Comparison of ENCODE assay signal across 28 cellular contexts in genomic region chr3:124635169-124635539, GRCh38.
DNase-seq lines count a peak whose midpoint lies in the region; ATAC-seq, FAIRE-seq and TF ChIP-seq lines count a peak whose summit lies in the region.
"Had no signal": no experiment of that assay in that cellular context is flagged by ENCODE, and none has a peak within 500 bp of the region (broad histone marks: within the 10 kb centered on the region; RNA-seq: fewer than 3 reads in every experiment).

No MANE protein-coding gene starts in this region.

- peaks cover 2% of the 10 kb centered on the region for H3K27me3 Mint-ChIP-seq in memory B cell
- H3K27me3 Mint-ChIP-seq: activated CD4-positive, alpha-beta memory T cell treated with anti-CD3 and anti-CD28 coated beads for 36 hours had no signal

- DNase-seq in GM19239 (ENCODE audit: insufficient read length, low spot score) (no peak), body of pancreas (peak in 2 of 4 donors; percentile 26 to 40), memory B cell (ENCODE audit: low spot score in 2 of 2) (no peak), transverse colon (no peak), HEK293T (ENCODE audit: extremely low spot score) (no peak)
- DNase-seq: activated CD4-positive, alpha-beta memory T cell treated with anti-CD3 and anti-CD28 coated beads for 36 hours; activated naive CD4-positive, alpha-beta T cell treated with anti-CD3 and anti-CD28 coated beads, Interleukin-2, amount 50 U/mL, for 16 hours; brain microvascular endothelial cell; gastrocnemius medialis; H7; IMR-90; mammary epithelial cell; NCI-H1436 treated with DMSO at 0.1 percent for 48 hours; NCI-H2081 treated with DMSO at 0.1 percent for 48 hours; NCI-H226; ovary; SHP77; stimulated activated naive CD8-positive, alpha-beta T cell treated with anti-CD3 and anti-CD28 coated beads, Interleukin-15, amount 100 ng/mL, for 72 hours; T-helper 17 cell; thyroid gland had no signal

- H3K9me3 Mint-ChIP-seq in memory B cell, result no peaks in the 10 kb centered on the region
- H3K9me3 Mint-ChIP-seq: activated CD4-positive, alpha-beta memory T cell treated with anti-CD3 and anti-CD28 coated beads for 36 hours; activated T-helper 17 cell treated with anti-CD3 and anti-CD28 coated beads, Interleukin-2, amount 50 U/mL, for 72 hours; neural crest cell; stimulated activated naive CD8-positive, alpha-beta T cell treated with anti-CD3 and anti-CD28 coated beads, Interleukin-15, amount 100 ng/mL, for 72 hours had no signal

- TF ChIP-seq CTCF in body of pancreas (IDR thresholded peaks at IDR 0.05), result no peak
- no peak for TF ChIP-seq CTCF in transverse colon (IDR thresholded peaks at IDR 0.05)

- peaks cover 29% of the 10 kb centered on the region for H3K4me1 Mint-ChIP-seq in memory B cell

- H3K4me3 ChIP-seq in body of pancreas (no peak overlapping the region), transverse colon (no peak overlapping the region)
- H3K4me3 ChIP-seq: gastrocnemius medialis, ovary, smooth muscle cell, thyroid gland had no signal

- H3K4me1 ChIP-seq in body of pancreas, result peaks cover 51% of the 10 kb centered on the region
- H3K4me1 ChIP-seq in transverse colon, result peaks cover 12 to 64% (median 35%) of the 10 kb centered on the region in 4 donors
- H3K4me1 ChIP-seq: thyroid gland had no signal

- POLR2A ChIA-PET in HEK293T (lab: Yijun Ruan, JAX), result no interaction called here

- peak; percentile 52 for ATAC-seq in body of pancreas
- ATAC-seq in memory B cell (ENCODE audit: low read depth), result no peak
- no peak for ATAC-seq in GM21423 (IDR thresholded peaks at IDR 0.05; ENCODE audit: unreplicated experiment)
- ATAC-seq in GM18520 (IDR thresholded peaks at IDR 0.05; ENCODE audit: unreplicated experiment), result no peak
- ATAC-seq: activated CD4-positive, CD25-positive, alpha-beta regulatory T cell treated with anti-CD3 and anti-CD28 coated beads, Interleukin-2, amount 50 U/mL, for 24 hours; activated T-helper 17 cell treated with anti-CD3 and anti-CD28 coated beads, Interleukin-2, amount 50 U/mL, for 72 hours; gastrocnemius medialis; stimulated activated naive CD8-positive, alpha-beta T cell treated with anti-CD3 and anti-CD28 coated beads, Interleukin-15, amount 100 ng/mL, for 72 hours; T-helper 17 cell had no signal

- FAIRE-seq in GM19239 (lab: Jason Lieb, UNC), result peak; percentile 37
- FAIRE-seq: TTC549 had no signal

- H3K9me3 ChIP-seq in body of pancreas, result no peaks in the 10 kb centered on the region
- H3K9me3 ChIP-seq in transverse colon, result no peaks in the 10 kb centered on the region
- H3K9me3 ChIP-seq: gastrocnemius medialis, ovary, thyroid gland had no signal

- CTCF ChIA-PET in HEK293T (lab: Yijun Ruan, JAX), result no interaction called here

- no peaks in the 10 kb centered on the region for H3K27me3 ChIP-seq in body of pancreas
- no peaks in the 10 kb centered on the region for H3K27me3 ChIP-seq in transverse colon
- H3K27me3 ChIP-seq: brain microvascular endothelial cell, gastrocnemius medialis, ovary, thyroid gland had no signal

- H3K36me3 ChIP-seq in body of pancreas (replicated peaks in 1 of 2; ENCODE audit: insufficient read depth in 1 of 2, low read depth in 2 of 2), result no peaks in the 10 kb centered on the region
- no peaks in the 10 kb centered on the region for H3K36me3 ChIP-seq in transverse colon
- H3K36me3 ChIP-seq: brain microvascular endothelial cell, ovary, thyroid gland had no signal

- intact Hi-C loops in body of pancreas (cut with DNase I) (loop anchor here (10.0 kb wide), 1 partner anchor 50 kb away; no protein-coding TSS in a partner anchor), transverse colon (cut with DNase I; ENCODE audit: low total_unique reads) (no loop called here)

- no peak for TF ChIP-seq EP300 in transverse colon (IDR thresholded peaks at IDR 0.05; ENCODE audit: low read depth)

- H3K4me3 Mint-ChIP-seq in memory B cell, result no peak overlapping the region
- H3K4me3 Mint-ChIP-seq: activated CD4-positive, alpha-beta memory T cell treated with anti-CD3 and anti-CD28 coated beads for 36 hours; activated T-helper 17 cell treated with anti-CD3 and anti-CD28 coated beads, Interleukin-2, amount 50 U/mL, for 72 hours; CD14-positive monocyte; neural crest cell; stimulated activated naive CD8-positive, alpha-beta T cell treated with anti-CD3 and anti-CD28 coated beads, Interleukin-15, amount 100 ng/mL, for 72 hours; T-helper 17 cell had no signal

- peak overlapping the region; percentile 47 to 77 (median 68) for H3K27ac ChIP-seq in body of pancreas
- H3K27ac ChIP-seq in transverse colon, result peak overlapping the region; percentile 85 to 88 (median 86)
- H3K27ac ChIP-seq: brain microvascular endothelial cell, gastrocnemius medialis, ovary, thyroid gland had no signal

- 36 to 46% methylated on average over 1 of the region's 1 CpG for WGBS in body of pancreas, 2 donors
- WGBS in transverse colon (ENCODE audit: low coverage in 1 of 2), 2 donors, result 45 to 67% methylated on average over 1 of the region's 1 CpG

- H3K27ac Mint-ChIP-seq in memory B cell, result peak overlapping the region; percentile 33
- H3K27ac Mint-ChIP-seq: activated CD4-positive, alpha-beta memory T cell treated with anti-CD3 and anti-CD28 coated beads for 36 hours; activated T-helper 17 cell treated with anti-CD3 and anti-CD28 coated beads, Interleukin-2, amount 50 U/mL, for 72 hours; CD14-positive monocyte; T-helper 17 cell had no signal

- no peaks in the 10 kb centered on the region for H3K36me3 Mint-ChIP-seq in memory B cell
- H3K36me3 Mint-ChIP-seq: CD14-positive monocyte had no signal

- no peak for TF ChIP-seq POLR2A in body of pancreas (IDR thresholded peaks at IDR 0.05)
- TF ChIP-seq POLR2A in transverse colon (IDR thresholded peaks at IDR 0.05), result no peak

- in situ Hi-C loops in transverse colon (cut with MboI; ENCODE audit: low pct_ligation_motif_present in 1 of 4, low pct_unique_long_range_greater_than_20kb in 1 of 4, low sequenced_read_pairs in 3 of 4), result no loop called here

TF ChIP-seq in HEK293T, 16 proteins besides CTCF, POLR2A, EP300 and RAD21:
- TF ChIP-seq FOXK2 (IDR thresholded peaks at IDR 0.05) (no peak), L3MBTL2 (conservative IDR thresholded peaks at IDR 0.05) (no peak), NFRKB (IDR thresholded peaks at IDR 0.05) (no peak), LEF1 (IDR thresholded peaks at IDR 0.05; ENCODE audit: borderline replicate concordance) (no peak), SP1 (IDR thresholded peaks at IDR 0.05) (no peak), FOXM1 (IDR thresholded peaks at IDR 0.05; ENCODE audit: borderline replicate concordance) (no peak), BHLHE40 (IDR thresholded peaks at IDR 0.05; ENCODE audit: borderline replicate concordance) (no peak), TARDBP (IDR thresholded peaks at IDR 0.05) (no peak), FOXA1 (IDR thresholded peaks at IDR 0.05) (no peak), ARNT (IDR thresholded peaks at IDR 0.05) (no peak), ZNF384 (IDR thresholded peaks at IDR 0.05) (no peak), ELF4 (IDR thresholded peaks at IDR 0.05) (no peak), CTBP1 (IDR thresholded peaks at IDR 0.05; ENCODE audit: borderline replicate concordance) (no peak), SUZ12 (IDR thresholded peaks at IDR 0.05) (no peak), HDGF (IDR thresholded peaks at IDR 0.05; ENCODE audit: borderline replicate concordance) (no peak)
- TF ChIP-seq, protein P1, sequence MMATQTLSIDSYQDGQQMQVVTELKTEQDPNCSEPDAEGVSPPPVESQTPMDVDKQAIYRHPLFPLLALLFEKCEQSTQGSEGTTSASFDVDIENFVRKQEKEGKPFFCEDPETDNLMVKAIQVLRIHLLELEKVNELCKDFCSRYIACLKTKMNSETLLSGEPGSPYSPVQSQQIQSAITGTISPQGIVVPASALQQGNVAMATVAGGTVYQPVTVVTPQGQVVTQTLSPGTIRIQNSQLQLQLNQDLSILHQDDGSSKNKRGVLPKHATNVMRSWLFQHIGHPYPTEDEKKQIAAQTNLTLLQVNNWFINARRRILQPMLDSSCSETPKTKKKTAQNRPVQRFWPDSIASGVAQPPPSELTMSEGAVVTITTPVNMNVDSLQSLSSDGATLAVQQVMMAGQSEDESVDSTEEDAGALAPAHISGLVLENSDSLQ (IDR thresholded peaks at IDR 0.05), result no peak
TF ChIP-seq in HEK293T: peak in this region for 0.
